2 cellular contexts compared by ENCODE assay signal in the genomic region with DNA sequence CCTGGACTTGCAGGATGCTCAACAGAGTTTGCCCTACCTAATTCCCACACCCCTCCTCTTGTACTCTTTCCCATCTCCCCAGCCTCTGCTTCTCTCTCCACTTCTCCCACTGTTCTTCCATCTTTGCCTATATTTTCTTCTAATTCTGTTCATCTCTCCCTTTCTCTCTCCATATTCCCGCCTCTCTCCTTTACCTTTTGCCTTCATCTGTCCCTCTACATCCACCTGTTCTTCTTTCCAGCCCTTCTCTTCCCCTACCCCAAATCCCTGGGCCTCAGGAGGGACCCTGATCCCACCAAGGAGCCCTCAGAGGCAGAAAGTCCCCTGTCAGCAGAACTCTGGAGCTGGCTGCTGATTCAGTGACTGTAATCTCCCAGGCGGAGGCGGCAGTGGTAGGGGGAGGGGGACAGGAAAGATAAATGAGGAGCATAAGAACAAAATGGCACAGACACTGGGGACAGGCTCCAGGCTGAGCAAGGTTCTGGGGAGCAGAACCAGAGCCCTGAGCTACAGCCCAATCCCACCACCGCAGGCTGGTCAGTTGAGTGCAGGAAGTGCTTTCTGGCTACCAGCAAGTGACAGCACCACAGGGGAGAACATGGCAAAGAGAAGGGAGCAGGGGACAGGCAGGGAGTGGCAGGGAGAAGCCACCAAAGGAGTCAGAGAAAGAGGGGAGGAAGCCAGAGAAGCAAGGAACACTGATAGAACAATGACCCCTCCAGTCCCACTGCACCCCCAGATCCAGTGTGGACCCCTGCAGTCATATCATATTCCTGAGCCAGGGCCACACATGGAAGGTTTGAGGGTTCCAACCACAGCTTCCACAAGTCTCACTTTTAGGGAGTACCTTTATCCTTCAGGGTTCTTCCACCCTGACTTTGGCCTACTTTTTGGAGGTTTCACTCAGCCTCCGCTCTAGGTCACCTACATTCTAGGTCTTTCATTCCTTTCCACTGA.
A peak's percentile ranks its signal among the peaks of the same experiment; 100 is the strongest.
TF ChIP-seq lines count a peak whose summit lies in the region.

No MANE protein-coding gene starts in this region.

TF ChIP-seq in HEK293, 187 proteins besides CTCF, POLR2A, EP300 and RAD21 (continued from another document and continues in another):
- TF ChIP-seq, protein P1, sequence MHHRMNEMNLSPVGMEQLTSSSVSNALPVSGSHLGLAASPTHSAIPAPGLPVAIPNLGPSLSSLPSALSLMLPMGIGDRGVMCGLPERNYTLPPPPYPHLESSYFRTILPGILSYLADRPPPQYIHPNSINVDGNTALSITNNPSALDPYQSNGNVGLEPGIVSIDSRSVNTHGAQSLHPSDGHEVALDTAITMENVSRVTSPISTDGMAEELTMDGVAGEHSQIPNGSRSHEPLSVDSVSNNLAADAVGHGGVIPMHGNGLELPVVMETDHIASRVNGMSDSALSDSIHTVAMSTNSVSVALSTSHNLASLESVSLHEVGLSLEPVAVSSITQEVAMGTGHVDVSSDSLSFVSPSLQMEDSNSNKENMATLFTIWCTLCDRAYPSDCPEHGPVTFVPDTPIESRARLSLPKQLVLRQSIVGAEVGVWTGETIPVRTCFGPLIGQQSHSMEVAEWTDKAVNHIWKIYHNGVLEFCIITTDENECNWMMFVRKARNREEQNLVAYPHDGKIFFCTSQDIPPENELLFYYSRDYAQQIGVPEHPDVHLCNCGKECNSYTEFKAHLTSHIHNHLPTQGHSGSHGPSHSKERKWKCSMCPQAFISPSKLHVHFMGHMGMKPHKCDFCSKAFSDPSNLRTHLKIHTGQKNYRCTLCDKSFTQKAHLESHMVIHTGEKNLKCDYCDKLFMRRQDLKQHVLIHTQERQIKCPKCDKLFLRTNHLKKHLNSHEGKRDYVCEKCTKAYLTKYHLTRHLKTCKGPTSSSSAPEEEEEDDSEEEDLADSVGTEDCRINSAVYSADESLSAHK (tag by site-specific recombination; IDR thresholded peaks at IDR 0.05) = no peak
- no peak for TF ChIP-seq HOXA7 (CRISPR knock-in tag; IDR thresholded peaks at IDR 0.05; ENCODE audit: borderline replicate concordance)
- TF ChIP-seq EGR2 (tag by site-specific recombination; IDR thresholded peaks at IDR 0.05; ENCODE audit: low read depth) = peak; percentile 75
- 0 out of 2 replicates have a peak, but pooled peaks have one; percentile 9 for TF ChIP-seq ZBTB48 (tag by site-specific recombination; IDR thresholded peaks at IDR 0.05)
- no peak for TF ChIP-seq ZNF747 (tag by site-specific recombination; IDR thresholded peaks at IDR 0.05)
- TF ChIP-seq, protein P2, sequence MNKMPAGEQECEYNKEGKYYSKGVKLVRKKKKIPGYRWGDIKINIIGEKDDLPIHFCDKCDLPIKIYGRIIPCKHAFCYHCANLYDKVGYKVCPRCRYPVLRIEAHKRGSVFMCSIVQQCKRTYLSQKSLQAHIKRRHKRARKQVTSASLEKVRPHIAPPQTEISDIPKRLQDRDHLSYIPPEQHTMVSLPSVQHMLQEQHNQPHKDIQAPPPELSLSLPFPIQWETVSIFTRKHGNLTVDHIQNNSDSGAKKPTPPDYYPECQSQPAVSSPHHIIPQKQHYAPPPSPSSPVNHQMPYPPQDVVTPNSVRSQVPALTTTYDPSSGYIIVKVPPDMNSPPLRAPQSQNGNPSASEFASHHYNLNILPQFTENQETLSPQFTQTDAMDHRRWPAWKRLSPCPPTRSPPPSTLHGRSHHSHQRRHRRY (tag by site-specific recombination; IDR thresholded peaks at IDR 0.05) = no peak
- no peak for TF ChIP-seq ZNF37A (tag by site-specific recombination; IDR thresholded peaks at IDR 0.05)
- peak; percentile 1; the same call in 1 of the 2 replicates for TF ChIP-seq SCRT2 (tag by site-specific recombination; IDR thresholded peaks at IDR 0.05)
- TF ChIP-seq ZNF138 (tag by site-specific recombination; IDR thresholded peaks at IDR 0.05; ENCODE audit: borderline replicate concordance) = no peak
- TF ChIP-seq ZNF530 (tag by site-specific recombination; IDR thresholded peaks at IDR 0.05; ENCODE audit: low read depth) = no peak
- TF ChIP-seq TRIM28 (IDR thresholded peaks at IDR 0.05; ENCODE audit: borderline replicate concordance, low read length) = peak; percentile 45; the same call in 1 of the 2 replicates
- TF ChIP-seq ZNF626 (tag by site-specific recombination; IDR thresholded peaks at IDR 0.05) = no peak
- TF ChIP-seq ZFP3 (tag by site-specific recombination; IDR thresholded peaks at IDR 0.05; ENCODE audit: low read depth) = no peak
- TF ChIP-seq GLI4 (tag by site-specific recombination; IDR thresholded peaks at IDR 0.05) = no peak
- TF ChIP-seq, protein P3, sequence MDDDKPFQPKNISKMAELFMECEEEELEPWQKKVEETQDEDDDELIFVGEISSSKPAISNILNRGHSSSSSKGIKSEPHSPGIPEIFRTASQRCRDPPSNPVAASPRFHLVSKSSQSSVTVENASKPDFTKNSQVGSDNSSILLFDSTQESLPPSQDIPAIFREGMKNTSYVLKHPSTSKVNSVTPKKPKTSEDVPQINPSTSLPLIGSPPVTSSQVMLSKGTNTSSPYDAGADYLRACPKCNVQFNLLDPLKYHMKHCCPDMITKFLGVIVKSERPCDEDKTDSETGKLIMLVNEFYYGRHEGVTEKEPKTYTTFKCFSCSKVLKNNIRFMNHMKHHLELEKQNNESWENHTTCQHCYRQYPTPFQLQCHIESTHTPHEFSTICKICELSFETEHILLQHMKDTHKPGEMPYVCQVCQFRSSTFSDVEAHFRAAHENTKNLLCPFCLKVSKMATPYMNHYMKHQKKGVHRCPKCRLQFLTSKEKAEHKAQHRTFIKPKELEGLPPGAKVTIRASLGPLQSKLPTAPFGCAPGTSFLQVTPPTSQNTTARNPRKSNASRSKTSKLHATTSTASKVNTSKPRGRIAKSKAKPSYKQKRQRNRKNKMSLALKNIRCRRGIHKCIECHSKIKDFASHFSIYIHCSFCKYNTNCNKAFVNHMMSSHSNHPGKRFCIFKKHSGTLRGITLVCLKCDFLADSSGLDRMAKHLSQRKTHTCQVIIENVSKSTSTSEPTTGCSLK (tag by site-specific recombination; IDR thresholded peaks at IDR 0.05) = no peak
- TF ChIP-seq, protein P4, sequence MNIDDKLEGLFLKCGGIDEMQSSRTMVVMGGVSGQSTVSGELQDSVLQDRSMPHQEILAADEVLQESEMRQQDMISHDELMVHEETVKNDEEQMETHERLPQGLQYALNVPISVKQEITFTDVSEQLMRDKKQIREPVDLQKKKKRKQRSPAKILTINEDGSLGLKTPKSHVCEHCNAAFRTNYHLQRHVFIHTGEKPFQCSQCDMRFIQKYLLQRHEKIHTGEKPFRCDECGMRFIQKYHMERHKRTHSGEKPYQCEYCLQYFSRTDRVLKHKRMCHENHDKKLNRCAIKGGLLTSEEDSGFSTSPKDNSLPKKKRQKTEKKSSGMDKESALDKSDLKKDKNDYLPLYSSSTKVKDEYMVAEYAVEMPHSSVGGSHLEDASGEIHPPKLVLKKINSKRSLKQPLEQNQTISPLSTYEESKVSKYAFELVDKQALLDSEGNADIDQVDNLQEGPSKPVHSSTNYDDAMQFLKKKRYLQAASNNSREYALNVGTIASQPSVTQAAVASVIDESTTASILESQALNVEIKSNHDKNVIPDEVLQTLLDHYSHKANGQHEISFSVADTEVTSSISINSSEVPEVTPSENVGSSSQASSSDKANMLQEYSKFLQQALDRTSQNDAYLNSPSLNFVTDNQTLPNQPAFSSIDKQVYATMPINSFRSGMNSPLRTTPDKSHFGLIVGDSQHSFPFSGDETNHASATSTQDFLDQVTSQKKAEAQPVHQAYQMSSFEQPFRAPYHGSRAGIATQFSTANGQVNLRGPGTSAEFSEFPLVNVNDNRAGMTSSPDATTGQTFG (tag by site-specific recombination; IDR thresholded peaks at IDR 0.05; ENCODE audit: borderline replicate concordance) = no peak
- no peak for TF ChIP-seq BCL11B (tag by site-specific recombination; IDR thresholded peaks at IDR 0.05; ENCODE audit: low read depth)
- no peak for TF ChIP-seq ZNF623 (tag by site-specific recombination; IDR thresholded peaks at IDR 0.05)
- TF ChIP-seq ZNF501 (tag by site-specific recombination; IDR thresholded peaks at IDR 0.05) = 0 out of 2 replicates have a peak, but pooled peaks have one; percentile 15
- peak; percentile 78 for TF ChIP-seq ZNF366 (tag by site-specific recombination; conservative IDR thresholded peaks at IDR 0.05)
- no peak for TF ChIP-seq ZNF48 (tag by site-specific recombination; IDR thresholded peaks at IDR 0.05)

TF ChIP-seq in SK-N-SH, 30 proteins besides CTCF, POLR2A, EP300 and RAD21 (continued from another document):
- TF ChIP-seq FOXM1 (IDR thresholded peaks at IDR 0.05; ENCODE audit: low read depth) = no peak
- no peak for TF ChIP-seq FOSL2 (IDR thresholded peaks at IDR 0.05; ENCODE audit: borderline replicate concordance, low read depth)
- TF ChIP-seq EZH2phosphoT487 (IDR thresholded peaks at IDR 0.05; ENCODE audit: borderline replicate concordance, low read depth) = no peak
- TF ChIP-seq MEF2A (IDR thresholded peaks at IDR 0.05; ENCODE audit: borderline replicate concordance, low read depth) = no peak
- no peak for TF ChIP-seq MXI1 (IDR thresholded peaks at IDR 0.05; ENCODE audit: low read depth, low read length)
- TF ChIP-seq, protein P5, sequence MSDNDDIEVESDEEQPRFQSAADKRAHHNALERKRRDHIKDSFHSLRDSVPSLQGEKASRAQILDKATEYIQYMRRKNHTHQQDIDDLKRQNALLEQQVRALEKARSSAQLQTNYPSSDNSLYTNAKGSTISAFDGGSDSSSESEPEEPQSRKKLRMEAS (IDR thresholded peaks at IDR 0.05; ENCODE audit: low read depth) = no peak
- TF ChIP-seq, protein P6, sequence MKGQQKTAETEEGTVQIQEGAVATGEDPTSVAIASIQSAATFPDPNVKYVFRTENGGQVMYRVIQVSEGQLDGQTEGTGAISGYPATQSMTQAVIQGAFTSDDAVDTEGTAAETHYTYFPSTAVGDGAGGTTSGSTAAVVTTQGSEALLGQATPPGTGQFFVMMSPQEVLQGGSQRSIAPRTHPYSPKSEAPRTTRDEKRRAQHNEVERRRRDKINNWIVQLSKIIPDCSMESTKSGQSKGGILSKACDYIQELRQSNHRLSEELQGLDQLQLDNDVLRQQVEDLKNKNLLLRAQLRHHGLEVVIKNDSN (IDR thresholded peaks at IDR 0.05; ENCODE audit: borderline replicate concordance, low read depth) = no peak
- TF ChIP-seq RFX5 (IDR thresholded peaks at IDR 0.05; ENCODE audit: low read length) = no peak
- TF ChIP-seq NRF1 (IDR thresholded peaks at IDR 0.05; ENCODE audit: low read depth, low read length) = no peak
- no peak for TF ChIP-seq SMC3 (IDR thresholded peaks at IDR 0.05; ENCODE audit: low read depth, low read length)
- TF ChIP-seq RXRA (IDR thresholded peaks at IDR 0.05; ENCODE audit: borderline replicate concordance, low read depth) = no peak
